8 cellular contexts compared by ENCODE assay signal in genomic region chr14:76924363-76925151, GRCh38.
DNase-seq lines count a peak whose midpoint lies in the region; ATAC-seq, FAIRE-seq and TF ChIP-seq lines count a peak whose summit lies in the region.

No MANE protein-coding gene starts in this region.

- peak overlapping the region; percentile 83 for H3K4me3 Mint-ChIP-seq in glutamatergic neuron (ENCODE audit: unreplicated experiment)

- no peaks in the 10 kb centered on the region for H3K79me2 ChIP-seq in HepG2 (ENCODE audit: insufficient read depth, low read length)

- H3K27ac ChIP-seq in HepG2 (ENCODE audit: extremely low read length, insufficient read depth, low read length) (no peak overlapping the region), right lobe of liver (no peak overlapping the region), substantia nigra (ENCODE audit: low read depth, low read length, poor library complexity, severe bottlenecking) (no peak overlapping the region)

- CTCF ChIA-PET in HepG2 (lab: Yijun Ruan, JAX; ENCODE audit: low intra/inter-chr PET ratio, low total read pairs), result no interaction called here

- no peak for FAIRE-seq in HepG2 (lab: Jason Lieb, UNC)

- peak overlapping the region; percentile 18; the same call in 1 of the 2 replicates for H3K4me2 ChIP-seq in HepG2 (ENCODE audit: low read depth, low read length)

- no peaks in the 10 kb centered on the region for H3K36me3 Mint-ChIP-seq in glutamatergic neuron (ENCODE audit: unreplicated experiment)

- TF ChIP-seq POLR2A in HepG2 (IDR thresholded peaks at IDR 0.05; ENCODE audit: insufficient read depth in 1 of 2, low read depth in 2 of 2, low read length in 2 of 2) (no peak), right lobe of liver (IDR thresholded peaks at IDR 0.05) (no peak)

- TF ChIP-seq EP300 in HepG2 (IDR thresholded peaks at IDR 0.05; ENCODE audit: low read depth in 2 of 2, low read length in 2 of 2) (no peak), HepG2 (CRISPR knock-in tag; IDR thresholded peaks at IDR 0.05; ENCODE audit: borderline replicate concordance) (no peak)

- no peaks in the 10 kb centered on the region for H4K20me1 ChIP-seq in HepG2 (ENCODE audit: insufficient read depth, low read length)

- H3K9ac ChIP-seq in HepG2 (ENCODE audit: insufficient read depth, low read depth, low read length), result no peak overlapping the region

- no peak overlapping the region for H2AFZ ChIP-seq in HepG2 (ENCODE audit: low read length)

- no TSS peak for BruUV-seq in HepG2 (replicated peaks; lab: Mats Ljungman, UMichigan)

- WGBS in HepG2 (ENCODE audit: low lambda C conversion rate), result 16% methylated on average over 13 of the region's 18 CpGs
- 42% methylated on average over 3 of the region's 18 CpGs for WGBS in right lobe of liver (ENCODE audit: insufficient coverage, low coverage, low lambda C conversion rate, missing lambda C conversion rate)

- intact Hi-C loops in HepG2 (cut with micrococcal nuclease; ENCODE audit: unreplicated experiment), result no loop called here
- intact Hi-C loops in right lobe of liver (cut with DNase I), result no loop called here
- intact Hi-C loops in mucosa of descending colon (cut with DNase I, micrococcal nuclease), result no loop called here

- ATAC-seq in HepG2, result peak; percentile 68
- ATAC-seq in right lobe of liver, result no peak
- ATAC-seq in HG03442 (IDR thresholded peaks at IDR 0.05; ENCODE audit: unreplicated experiment), result no peak
- ATAC-seq in mucosa of descending colon, result no peak
- no peak for ATAC-seq in HG02938 (IDR thresholded peaks at IDR 0.05; ENCODE audit: unreplicated experiment)

- H3K27me3 ChIP-seq in HepG2 (ENCODE audit: control insufficient read depth in 1 of 2, insufficient read depth in 2 of 2, low read length in 2 of 2), result peaks cover 1 to 38% of the 10 kb centered on the region in 2 experiments; a peak in 3 of 5 replicates
- H3K27me3 ChIP-seq in right lobe of liver, result no peaks in the 10 kb centered on the region

- POLR2A ChIA-PET in HepG2 (lab: Yijun Ruan, JAX), result no interaction called here

- peaks cover 18% of the 10 kb centered on the region for H3K9me3 Mint-ChIP-seq in glutamatergic neuron (ENCODE audit: unreplicated experiment)

- H3K36me3 ChIP-seq in HepG2 (replicated peaks in 1 of 2; ENCODE audit: control insufficient read depth in 1 of 2, insufficient read depth in 2 of 2, low read length in 2 of 2), result no peaks in the 10 kb centered on the region
- H3K36me3 ChIP-seq in right lobe of liver, result no peaks in the 10 kb centered on the region
- no peaks in the 10 kb centered on the region for H3K36me3 ChIP-seq in mucosa of descending colon (ENCODE audit: low read depth)

- H3K4me1 ChIP-seq in HepG2 (ENCODE audit: insufficient read depth, low read length) (peaks cover 43% of the 10 kb centered on the region), right lobe of liver (peaks cover 0 to 10% (median 6%) of the 10 kb centered on the region in 4 donors), mucosa of descending colon (ENCODE audit: low read depth) (peaks cover 8% of the 10 kb centered on the region)

- peaks cover 67% of the 10 kb centered on the region for H3K4me1 Mint-ChIP-seq in glutamatergic neuron (ENCODE audit: low read depth, unreplicated experiment)

- H3K27ac Mint-ChIP-seq in glutamatergic neuron (ENCODE audit: unreplicated experiment), result peak overlapping the region; percentile 90

- TF ChIP-seq CTCF in HepG2 (CRISPR knock-in tag; IDR thresholded peaks at IDR 0.05), result 0 out of 2 replicates have a peak, but pooled peaks have one; percentile 27
- no peak for TF ChIP-seq CTCF in right lobe of liver (IDR thresholded peaks at IDR 0.05)
- no peak for TF ChIP-seq CTCF in glutamatergic neuron (IDR thresholded peaks at IDR 0.05; ENCODE audit: partially characterized antibody, unreplicated experiment)
- no peak for TF ChIP-seq CTCF in mucosa of descending colon (IDR thresholded peaks at IDR 0.05)

- peak; percentile 36 for DNase-seq in HepG2 (ENCODE audit: low spot score)
- no peak for DNase-seq in right lobe of liver
- peak; percentile 83 for DNase-seq in SK-N-DZ (ENCODE audit: low spot score)
- DNase-seq in glutamatergic neuron, result peak; percentile 74
- DNase-seq in substantia nigra (lab: John Stamatoyannopoulos, UW), result peak in 26 of 49 donors; percentile 7 to 74 (median 38)
- DNase-seq in mucosa of descending colon, result no peak

- no peak for TF ChIP-seq RAD21 in HepG2 (CRISPR knock-in tag; IDR thresholded peaks at IDR 0.05)

- in situ Hi-C loops in HepG2 (cut with HindIII; ENCODE audit: extremely low pct_ligation_motif_present, low pct_unique_long_range_greater_than_20kb), result no loop called here

- H3K4me3 ChIP-seq in HepG2 (replicated peaks in 1 of 3; ENCODE audit: insufficient read depth in 1 of 3, low read depth in 2 of 3, low read length in 3 of 3), result no peak overlapping the region
- no peak overlapping the region for H3K4me3 ChIP-seq in right lobe of liver
- no peak overlapping the region for H3K4me3 ChIP-seq in mucosa of descending colon

- H3K27me3 Mint-ChIP-seq in glutamatergic neuron (ENCODE audit: unreplicated experiment), result peaks cover 15% of the 10 kb centered on the region

- H3K9me3 ChIP-seq in HepG2 (ENCODE audit: low read length) (no peaks in the 10 kb centered on the region), right lobe of liver (no peaks in the 10 kb centered on the region), mucosa of descending colon (no peaks in the 10 kb centered on the region)

TF ChIP-seq in HepG2, 621 proteins besides CTCF, POLR2A, EP300 and RAD21:
- 0 out of 2 replicates have a peak, but pooled peaks have one; percentile 30 for TF ChIP-seq ESRRA (CRISPR knock-in tag; IDR thresholded peaks at IDR 0.05; ENCODE audit: low read depth)
- peak; percentile 64 for TF ChIP-seq RFX3 (CRISPR knock-in tag; IDR thresholded peaks at IDR 0.05)
- peak; percentile 8; the same call in 1 of the 2 replicates for TF ChIP-seq SOX5 (CRISPR knock-in tag; IDR thresholded peaks at IDR 0.05; ENCODE audit: borderline replicate concordance)
- no peak for TF ChIP-seq HMG20B (CRISPR knock-in tag; conservative IDR thresholded peaks at IDR 0.05)
- no peak for TF ChIP-seq GPN1 (CRISPR knock-in tag; IDR thresholded peaks at IDR 0.05; ENCODE audit: borderline replicate concordance)
- TF ChIP-seq ZNF30 (CRISPR knock-in tag; IDR thresholded peaks at IDR 0.05), result no peak
- peak; percentile 47 for TF ChIP-seq NR2F6 (IDR thresholded peaks at IDR 0.05)
- TF ChIP-seq NR2F6 (CRISPR knock-in tag; IDR thresholded peaks at IDR 0.05), result peak; percentile 66
- peak in 1 of 2 experiments; percentile 52; a peak in 1 of 4 replicates for TF ChIP-seq NR2F1 (CRISPR knock-in tag; IDR thresholded peaks at IDR 0.05)
- TF ChIP-seq SOX6 (IDR thresholded peaks at IDR 0.05), result no peak
- TF ChIP-seq SOX6 (CRISPR knock-in tag; IDR thresholded peaks at IDR 0.05), result peak; percentile 53
- TF ChIP-seq STAG1 (CRISPR knock-in tag; IDR thresholded peaks at IDR 0.05), result no peak
- TF ChIP-seq RXRA (CRISPR knock-in tag; IDR thresholded peaks at IDR 0.05), result 0 out of 2 replicates have a peak, but pooled peaks have one; percentile 15
- TF ChIP-seq SOX13 (IDR thresholded peaks at IDR 0.05), result no peak
- TF ChIP-seq SOX13 (CRISPR knock-in tag; conservative IDR thresholded peaks at IDR 0.05 in 1 of 2, IDR thresholded peaks at IDR 0.05 in 1 of 2), result peak in 1 of 2 experiments; percentile 38; a peak in 2 of 4 replicates
- no peak for TF ChIP-seq ZNF496 (CRISPR knock-in tag; IDR thresholded peaks at IDR 0.05; ENCODE audit: insufficient replicate concordance)
- peak; percentile 50 for TF ChIP-seq RARA (CRISPR knock-in tag; IDR thresholded peaks at IDR 0.05)
- peak; percentile 13; the same call in 1 of the 2 replicates for TF ChIP-seq RXRB (CRISPR knock-in tag; IDR thresholded peaks at IDR 0.05; ENCODE audit: borderline replicate concordance)

Comparison
In these comparisons a context has a peak if more than half of its experiments do, and no peak if none do; other contexts are left out.
1. DNase-seq: peak in HepG2 (single experiment), SK-N-DZ (single experiment), glutamatergic neuron (single experiment) and substantia nigra (26 of 49); none in right lobe of liver (0 of 3) and mucosa of descending colon (0 of 3).